In genomic region chr3:117074833-117075232, GRCh38 we compare ENCODE assay signal across 22 cellular contexts.
A peak's percentile ranks its signal among the peaks of the same experiment; 100 is the strongest.
DNase-seq lines count a peak whose midpoint lies in the region; TF ChIP-seq lines count a peak whose summit lies in the region.
"Had no signal": no experiment of that assay in that cellular context is flagged by ENCODE, and none has a peak within 500 bp of the region (broad histone marks: within the 10 kb centered on the region; RNA-seq: fewer than 3 reads in every experiment).

No MANE protein-coding gene starts in this region.

- H3K14ac ChIP-seq in neuronal stem cell (ENCODE audit: low read length): no peak overlapping the region

- H3K4ac ChIP-seq in neuronal stem cell (ENCODE audit: low read length): no peak overlapping the region

- H3K36me3 ChIP-seq in neuronal stem cell (replicated peaks in 1 of 2; ENCODE audit: control insufficient read depth in 2 of 2, insufficient read depth in 2 of 2, low read length in 2 of 2): no peaks in the 10 kb centered on the region
- no peaks in the 10 kb centered on the region for H3K36me3 ChIP-seq in colonic mucosa
- H3K36me3 ChIP-seq: neutrophil, SJCRH30, stomach had no signal

- H4K91ac ChIP-seq in neuronal stem cell (ENCODE audit: low read depth, low read length, poor library complexity): no peak overlapping the region

- H4K8ac ChIP-seq in neuronal stem cell (ENCODE audit: low read depth, low read length): no peak overlapping the region

- H3K18ac ChIP-seq in neuronal stem cell (ENCODE audit: low read length): no peak overlapping the region

- H3K27me3 ChIP-seq in neuronal stem cell (ENCODE audit: control insufficient read depth in 3 of 3, insufficient read depth in 3 of 3, low read depth in 1 of 3, low read length in 3 of 3) (no peaks in the 10 kb centered on the region), colonic mucosa (no peaks in the 10 kb centered on the region)
- H3K27me3 ChIP-seq: neutrophil, SJCRH30, stomach had no signal

- H3K4me3 ChIP-seq in fibroblast of mammary gland (ENCODE audit: control insufficient read depth, low read depth, low read length) (no peak overlapping the region), neuronal stem cell (ENCODE audit: low read length in 2 of 2) (no peak overlapping the region), colonic mucosa (no peak overlapping the region)
- H3K4me3 ChIP-seq: SJCRH30, stomach had no signal

- H2BK12ac ChIP-seq in neuronal stem cell (ENCODE audit: low read length): no peak overlapping the region

- peak overlapping the region; percentile 29 for H2AFZ ChIP-seq in neuronal stem cell (ENCODE audit: low read length)

- no CpG with 5 or more reads among the region's 2 CpGs for WGBS in neuronal stem cell (ENCODE audit: extremely low coverage in 2 of 2, insufficient read length in 2 of 2, insufficient replicate concordance in 1 of 2), 2 donors

- intact Hi-C loops in colonic mucosa (cut with DNase I): no loop called here

- H3K23ac ChIP-seq in neuronal stem cell (ENCODE audit: low read depth, low read length, poor library complexity): no peak overlapping the region

- no peak overlapping the region for H2BK15ac ChIP-seq in neuronal stem cell (ENCODE audit: low read length)

- H3K4me1 ChIP-seq in neuronal stem cell (ENCODE audit: control insufficient read depth in 2 of 2, insufficient read depth in 1 of 2, low read depth in 1 of 2, low read length in 2 of 2): peaks cover 0 to 2% of the 10 kb centered on the region in 2 donors
- H3K4me1 ChIP-seq in colonic mucosa: no peaks in the 10 kb centered on the region
- H3K4me1 ChIP-seq: SJCRH30, stomach had no signal

- no peaks in the 10 kb centered on the region for H3K9me3 ChIP-seq in neuronal stem cell (replicated peaks in 1 of 2; ENCODE audit: control insufficient read depth in 2 of 2, insufficient read depth in 1 of 2, low read depth in 1 of 2, low read length in 2 of 2)
- no peaks in the 10 kb centered on the region for H3K9me3 ChIP-seq in colonic mucosa
- H3K9me3 ChIP-seq: neutrophil, SJCRH30, stomach had no signal

- no peak overlapping the region for H2BK120ac ChIP-seq in neuronal stem cell (ENCODE audit: low read depth, low read length)

- no peaks in the 10 kb centered on the region for H3K79me1 ChIP-seq in neuronal stem cell (ENCODE audit: low read depth, low read length)

- no peak overlapping the region for H3K27ac ChIP-seq in neuronal stem cell (replicated peaks; ENCODE audit: low read length)
- H3K27ac ChIP-seq in colonic mucosa: no peak overlapping the region
- H3K27ac ChIP-seq: neutrophil, SJCRH30, stomach had no signal

- no peak overlapping the region for H3K9ac ChIP-seq in neuronal stem cell (ENCODE audit: low read depth, low read length, poor library complexity)
- H3K9ac ChIP-seq in colonic mucosa (ENCODE audit: low read depth in 2 of 2, low read length in 2 of 2): no peak overlapping the region

- peak; percentile 5 for DNase-seq in RKO (ENCODE audit: low spot score)
- peak; percentile 51 for DNase-seq in fibroblast of mammary gland (ENCODE audit: low read depth)
- DNase-seq in neuronal stem cell (ENCODE audit: low spot score): no peak
- DNase-seq in COR-L47 (lab: John Stamatoyannopoulos, UW): no peak
- no peak for DNase-seq in NOMO-1 treated with dmso at 0.1 percent for 144 hours (lab: John Stamatoyannopoulos, UW; ENCODE audit: unreplicated experiment)
- DNase-seq in ureter (ENCODE audit: low spot score): no peak
- DNase-seq in colonic mucosa: no peak
- DNase-seq: activated CD4-positive, alpha-beta T cell treated with anti-CD3 and anti-CD28 coated beads, Interleukin-2, amount 50 U/mL, for 4 hours; activated CD4-positive, CD25-positive, alpha-beta regulatory T cell; activated naive CD4-positive, alpha-beta T cell treated with anti-CD3 and anti-CD28 coated beads, Interleukin-2, amount 10 ng/mL, durations not matched to agents 7 days and 5 days; CD4-positive, CD25-positive, alpha-beta regulatory T cell; DMS 273 treated with DMSO at 0.1 percent for 48 hours; EL; KG1; MM.1S; NCI-H2029 treated with DMSO at 0.1 percent for 48 hours; NCI-H2227 treated with DMSO at 0.1 percent for 48 hours; SJCRH30; small intestine; stomach; trophoblast cell had no signal

- TF ChIP-seq CTCF in fibroblast of mammary gland (conservative IDR thresholded peaks at IDR 0.05; ENCODE audit: control insufficient read depth, insufficient read depth, low read depth, low read length) (no peak), colonic mucosa (IDR thresholded peaks at IDR 0.05) (no peak)

- H2BK5ac ChIP-seq in neuronal stem cell (ENCODE audit: low read length): no peak overlapping the region

- H2AK5ac ChIP-seq in neuronal stem cell (ENCODE audit: low read depth, low read length): no peak overlapping the region

- no peak overlapping the region for H3K4me2 ChIP-seq in neuronal stem cell (ENCODE audit: insufficient read depth, low read length, poor library complexity, severe bottlenecking)

Comparison
In these comparisons a context has a peak if more than half of its experiments do, and no peak if none do; other contexts are left out.
1. DNase-seq: peak in RKO (single experiment) and fibroblast of mammary gland (single experiment); none in neuronal stem cell (single experiment), COR-L47 (single experiment), NOMO-1 treated with dmso at 0.1 percent for 144 hours (single experiment), ureter (single experiment) and colonic mucosa (single experiment).